In the genomic region with DNA sequence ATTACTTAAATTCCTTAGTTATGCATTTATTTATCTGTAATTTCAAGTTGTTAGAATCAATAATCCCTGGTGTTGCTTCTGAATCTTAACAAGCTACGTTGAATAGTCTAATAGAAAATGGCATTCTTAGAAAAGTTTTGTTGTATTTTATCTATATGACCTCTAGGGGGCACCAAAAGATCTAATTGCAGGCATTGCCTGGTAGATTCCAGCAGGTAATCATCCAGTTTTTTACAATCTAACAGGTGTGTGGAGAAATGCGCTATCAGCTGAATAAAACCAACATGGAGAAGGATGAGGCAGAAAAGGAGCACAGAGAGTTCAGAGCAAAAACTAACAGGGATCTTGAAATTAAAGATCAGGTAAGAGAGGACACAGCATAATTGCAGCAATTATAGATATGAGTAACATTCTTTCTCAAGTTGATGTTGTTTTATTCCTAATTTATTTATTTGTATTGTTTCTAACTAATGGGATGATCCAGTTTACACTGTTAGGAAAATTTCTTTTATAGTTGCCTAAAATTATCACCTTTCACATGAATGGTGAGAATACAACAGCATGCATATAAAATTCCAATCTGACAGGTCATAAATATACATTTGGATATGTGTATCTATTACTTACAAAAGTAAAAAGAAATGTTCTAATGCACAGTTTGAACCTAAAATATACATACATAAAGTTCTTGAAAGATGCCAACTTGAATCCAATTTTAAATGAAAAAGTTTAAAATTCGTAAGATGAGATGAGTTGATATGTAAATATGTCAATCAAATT, we compare ENCODE assay signal across 8 cellular contexts.
DNase-seq lines count a peak whose midpoint lies in the region; ATAC-seq, FAIRE-seq and TF ChIP-seq lines count a peak whose summit lies in the region.

No MANE protein-coding gene starts in this region.

- H3K4me2 ChIP-seq in GM12878 (ENCODE audit: control insufficient read depth, insufficient read depth), result no peak overlapping the region

- in situ Hi-C loops in GM12878 (cut with MboI), result loop anchor here (5.0 to 10.0 kb wide), 2 partner anchors 401 to 928 kb away; no protein-coding TSS in a partner anchor

- peak; percentile 23 for FAIRE-seq in GM12878 (lab: Jason Lieb, UNC)

- H4K20me1 ChIP-seq in GM12878 (ENCODE audit: control insufficient read depth, insufficient read depth), result no peaks in the 10 kb centered on the region

- H3K27ac ChIP-seq in right cardiac atrium (ENCODE audit: low read length) (no peak overlapping the region), GM12878 (ENCODE audit: control insufficient read depth, insufficient read depth) (no peak overlapping the region)

- no peaks in the 10 kb centered on the region for H3K79me2 ChIP-seq in GM12878 (ENCODE audit: control insufficient read depth, insufficient read depth, low read length)

- no peak overlapping the region for H3K9ac ChIP-seq in GM12878 (ENCODE audit: control insufficient read depth, insufficient read depth, low read length)

- CTCF ChIA-PET in GM12878 (lab: Yijun Ruan, JAX), result interaction anchor here (0.7 to 3.8 kb wide), 48 partner anchors 9 to 1008 kb away, joined by 3 to 39 read pairs (median 5); a partner anchor contains a TSS

- BruUV-seq in GM12878 (replicated peaks; lab: Mats Ljungman, UMichigan), result no TSS peak

- no peaks in the 10 kb centered on the region for H3K9me3 ChIP-seq in right cardiac atrium (ENCODE audit: control insufficient read depth, low read length)
- H3K9me3 ChIP-seq in GM12878 (replicated peaks; ENCODE audit: control insufficient read depth, insufficient read depth, low read length), result no peaks in the 10 kb centered on the region

- H2AFZ ChIP-seq in GM12878 (ENCODE audit: control insufficient read depth, low read depth, low read length), result no peak overlapping the region

- RAD21 ChIA-PET in GM12878 (lab: Charles Lee; ENCODE audit: unreplicated experiment), result interaction anchor here (0.6 to 3.1 kb wide), 23 partner anchors 8 to 1452 kb away, joined by 3 to 35 read pairs (median 4); a partner anchor contains a TSS

- no peaks in the 10 kb centered on the region for H3K4me1 ChIP-seq in right cardiac atrium (ENCODE audit: control insufficient read depth, insufficient read depth, low read length)
- H3K4me1 ChIP-seq in GM12878 (ENCODE audit: control insufficient read depth, insufficient read depth, low read length), result no peaks in the 10 kb centered on the region

- TF ChIP-seq RAD21 in GM12878 (IDR thresholded peaks at IDR 0.05; ENCODE audit: insufficient read depth, low read depth, low read length), result peak; percentile 90

- DNase-seq in Right ventricle myocardium superior (no peak), right cardiac atrium (no peak), NCI-H460 (ENCODE audit: extremely low read depth, low read depth) (peak; percentile 62), GM12878 (ENCODE audit: low read depth, low spot score) (peak; percentile 20), left colon (no peak)
- no peak for DNase-seq in stimulated activated CD4-positive, alpha-beta T cell treated with anti-CD3 and anti-CD28 coated beads, Interleukin-12 subunit alpha, Interleukin-12 subunit beta, amount 100 ng/mL, for 4 hours
- DNase-seq in activated CD4-positive, CD25-positive, alpha-beta regulatory T cell treated with anti-CD3 and anti-CD28 coated beads, Interleukin-2, amount 50 U/mL, for 72 hours, result no peak

- peak; percentile 55 for ATAC-seq in Right ventricle myocardium superior (ENCODE audit: poor library complexity)
- no peak for ATAC-seq in right cardiac atrium
- peak; percentile 54 for ATAC-seq in HG03442 (IDR thresholded peaks at IDR 0.05; ENCODE audit: unreplicated experiment)
- peak; percentile 63 for ATAC-seq in GM12878
- ATAC-seq in left colon, result peak; percentile 88

- intact Hi-C loops in Right ventricle myocardium superior (cut with DNase I), result loop anchor here (2.0 to 10.0 kb wide), 2 partner anchors 401 to 929 kb away; no protein-coding TSS in a partner anchor
- intact Hi-C loops in right cardiac atrium (cut with DNase I), result loop anchor here in 2 of 4 donors (10.0 kb wide), 1 partner anchor 931 kb away; no protein-coding TSS in a partner anchor
- intact Hi-C loops in GM12878 (cut with micrococcal nuclease; ENCODE audit: unreplicated experiment), result loop anchor here (1.0 to 10.0 kb wide), 7 partner anchors 65 to 955 kb away; no protein-coding TSS in a partner anchor
- intact Hi-C loops in left colon (cut with DNase I, micrococcal nuclease), result loop anchor here (2.0 to 10.0 kb wide), 3 partner anchors 401 to 931 kb away; no protein-coding TSS in a partner anchor

- POLR2A ChIA-PET in GM12878 (lab: Charles Lee), result no interaction called here

- WGBS in right cardiac atrium, result 50% methylated on average over 3 of the region's 3 CpGs
- 47% methylated on average over 3 of the region's 3 CpGs for WGBS in GM12878 (ENCODE audit: insufficient coverage, insufficient replicate concordance, low lambda C conversion rate, missing lambda C conversion rate)

- TF ChIP-seq EP300 in GM12878 (IDR thresholded peaks at IDR 0.05; ENCODE audit: borderline replicate concordance in 1 of 2, control insufficient read depth in 1 of 2, low read depth in 2 of 2, low read length in 2 of 2), result no peak

- SMC1A ChIA-PET in GM12878 (lab: Charles Lee; ENCODE audit: uncharacterized antibody, unreplicated experiment), result interaction anchor here (0.7 to 4.5 kb wide), 30 partner anchors 10 to 955 kb away, joined by 3 to 31 read pairs (median 4); no protein-coding TSS in a partner anchor

- no peak overlapping the region for H3K4me3 ChIP-seq in right cardiac atrium (ENCODE audit: low read length)
- H3K4me3 ChIP-seq in GM12878, result no peak overlapping the region

- peak; percentile 42 to 70 (median 57); a peak in 5 of 6 replicates for TF ChIP-seq CTCF in GM12878 (IDR thresholded peaks at IDR 0.05 in 2 of 3, conservative IDR thresholded peaks at IDR 0.05 in 1 of 3; ENCODE audit: control insufficient read depth in 2 of 3, extremely low read depth in 1 of 3, insufficient read depth in 1 of 3, low read depth in 3 of 3, low read length in 3 of 3)

- H3K27me3 ChIP-seq in right cardiac atrium (ENCODE audit: control insufficient read depth, insufficient read depth), result no peaks in the 10 kb centered on the region
- no peaks in the 10 kb centered on the region for H3K27me3 ChIP-seq in GM12878 (replicated peaks in 1 of 2; ENCODE audit: control insufficient read depth in 2 of 2, insufficient read depth in 2 of 2, low read length in 1 of 2)

- TF ChIP-seq POLR2A in GM12878 (IDR thresholded peaks at IDR 0.05; ENCODE audit: low read depth, low read length), result no peak

- H3K36me3 ChIP-seq in GM12878 (ENCODE audit: control insufficient read depth in 2 of 2, insufficient read depth in 2 of 2, low read length in 1 of 2), result peaks cover 0 to 3% of the 10 kb centered on the region in 2 experiments; a peak in 3 of 4 replicates

TF ChIP-seq in GM12878, 131 proteins besides CTCF, POLR2A, EP300 and RAD21:
- peak; percentile 82 for TF ChIP-seq SMC3 (IDR thresholded peaks at IDR 0.05; ENCODE audit: borderline replicate concordance, low read length)
- 0 out of 2 replicates have a peak, but pooled peaks have one; percentile 11 for TF ChIP-seq YY1 (IDR thresholded peaks at IDR 0.05; ENCODE audit: low read depth, low read length)
- TF ChIP-seq, protein P1, sequence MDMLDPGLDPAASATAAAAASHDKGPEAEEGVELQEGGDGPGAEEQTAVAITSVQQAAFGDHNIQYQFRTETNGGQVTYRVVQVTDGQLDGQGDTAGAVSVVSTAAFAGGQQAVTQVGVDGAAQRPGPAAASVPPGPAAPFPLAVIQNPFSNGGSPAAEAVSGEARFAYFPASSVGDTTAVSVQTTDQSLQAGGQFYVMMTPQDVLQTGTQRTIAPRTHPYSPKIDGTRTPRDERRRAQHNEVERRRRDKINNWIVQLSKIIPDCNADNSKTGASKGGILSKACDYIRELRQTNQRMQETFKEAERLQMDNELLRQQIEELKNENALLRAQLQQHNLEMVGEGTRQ (IDR thresholded peaks at IDR 0.05; ENCODE audit: borderline replicate concordance, low read depth, low read length), result no peak

Comparison
In these comparisons a context has a peak if more than half of its experiments do, and no peak if none do; other contexts are left out.
1. ATAC-seq: peak in Right ventricle myocardium superior (single experiment), HG03442 (single experiment), GM12878 (single experiment) and left colon (single experiment); none in right cardiac atrium (0 of 2).
2. DNase-seq: peak in NCI-H460 (single experiment) and GM12878 (single experiment); none in Right ventricle myocardium superior (single experiment), right cardiac atrium (0 of 3), left colon (0 of 2), stimulated activated CD4-positive, alpha-beta T cell treated with anti-CD3 and anti-CD28 coated beads, Interleukin-12 subunit alpha, Interleukin-12 subunit beta, amount 100 ng/mL, for 4 hours (single experiment) and activated CD4-positive, CD25-positive, alpha-beta regulatory T cell treated with anti-CD3 and anti-CD28 coated beads, Interleukin-2, amount 50 U/mL, for 72 hours (single experiment).